In the genomic region with DNA sequence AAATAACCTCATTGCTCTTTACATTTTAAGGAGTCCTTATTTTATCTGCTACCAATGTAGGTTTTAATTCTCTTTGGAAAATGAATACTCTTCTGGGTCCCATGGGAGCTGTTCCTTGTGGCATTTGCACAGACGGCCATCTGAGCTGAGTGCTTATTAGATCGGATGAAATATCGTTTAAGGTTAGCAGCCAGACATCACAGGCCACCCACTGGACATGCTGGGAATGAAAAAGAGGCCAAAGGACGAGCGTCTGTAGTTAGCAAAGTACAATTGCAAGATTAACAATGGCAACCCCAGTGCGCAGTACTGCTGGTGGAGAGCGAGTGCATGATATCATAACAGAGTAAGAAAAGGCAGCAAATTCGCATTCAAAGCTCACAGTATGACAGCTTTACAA, we compare ENCODE assay signal across 19 cellular contexts. TPM values are rescaled to one million over a fixed set of nuclear protein-coding genes. Genes with fewer than 3 reads are reported as not detected.
DNase-seq lines count a peak whose midpoint lies in the region; ATAC-seq and TF ChIP-seq lines count a peak whose summit lies in the region.
"Had no signal": no experiment of that assay in that cellular context is flagged by ENCODE, and none has a peak within 500 bp of the region (broad histone marks: within the 10 kb centered on the region; RNA-seq: fewer than 3 reads in every experiment).

No MANE protein-coding gene starts in this region.

- H3K4me3 Mint-ChIP-seq in glutamatergic neuron (ENCODE audit: unreplicated experiment), result no peak overlapping the region
- H3K4me3 Mint-ChIP-seq: CD8-positive, alpha-beta memory T cell; T-helper 2 cell treated with Interferon-gamma antibody and Interleukin-4, amounts not matched to agents 5 μg/mL and 100 μg/mL, for 36 hours had no signal

- TF ChIP-seq CTCF in LNCaP clone FGC (IDR thresholded peaks at IDR 0.05; ENCODE audit: control insufficient read depth, extremely low read depth, insufficient read depth) (peak; percentile 25; the same call in 1 of the 2 replicates), glutamatergic neuron (IDR thresholded peaks at IDR 0.05; ENCODE audit: partially characterized antibody, unreplicated experiment) (peak; percentile 29)

- H3K36me3 Mint-ChIP-seq in glutamatergic neuron (ENCODE audit: unreplicated experiment), result no peaks in the 10 kb centered on the region
- H3K36me3 Mint-ChIP-seq: CD8-positive, alpha-beta memory T cell had no signal

- no peak overlapping the region for H3K27ac Mint-ChIP-seq in glutamatergic neuron (ENCODE audit: unreplicated experiment)
- H3K27ac Mint-ChIP-seq: CD8-positive, alpha-beta memory T cell; T-helper 2 cell treated with Interferon-gamma antibody and Interleukin-4, amounts not matched to agents 5 μg/mL and 100 μg/mL, for 36 hours had no signal

- no peak for ATAC-seq in Right ventricle myocardium superior (ENCODE audit: poor library complexity)
- no peak for ATAC-seq in GM21526 (IDR thresholded peaks at IDR 0.05; ENCODE audit: low FRiP score, unreplicated experiment)
- ATAC-seq in HG02623 (IDR thresholded peaks at IDR 0.05; ENCODE audit: unreplicated experiment), result no peak

- no peaks in the 10 kb centered on the region for H3K4me1 Mint-ChIP-seq in glutamatergic neuron (ENCODE audit: low read depth, unreplicated experiment)
- H3K4me1 Mint-ChIP-seq: CD8-positive, alpha-beta memory T cell had no signal

- intact Hi-C loops in Right ventricle myocardium superior (cut with DNase I), result loop anchor here (10.0 kb wide), 1 partner anchor 79 kb away; no protein-coding TSS in a partner anchor

- H3K4me3 ChIP-seq in LNCaP clone FGC (ENCODE audit: low read depth, low read length), result no peak overlapping the region
- H3K4me3 ChIP-seq: BLaER1 treated with 17β-estradiol and CSF1 and Interleukin-3, amounts not matched to agents 10 nM and 100 nM; MG63; PC-9; SJSA1 had no signal

- H3K27me3 Mint-ChIP-seq in glutamatergic neuron (ENCODE audit: unreplicated experiment), result peaks cover 2% of the 10 kb centered on the region

- no peaks in the 10 kb centered on the region for H3K9me3 Mint-ChIP-seq in glutamatergic neuron (ENCODE audit: unreplicated experiment)
- H3K9me3 Mint-ChIP-seq: CD8-positive, alpha-beta memory T cell; T-helper 2 cell treated with Interferon-gamma antibody and Interleukin-4, amounts not matched to agents 5 μg/mL and 100 μg/mL, for 36 hours had no signal

- DNase-seq in NCI-H2171 treated with DMSO at 0.1 percent for 48 hours (lab: John Stamatoyannopoulos, UW), result peak; percentile 28
- no peak for DNase-seq in NCI-H2171 (lab: John Stamatoyannopoulos, UW)
- DNase-seq in LNCaP clone FGC (ENCODE audit: low read depth), result no peak
- peak; percentile 10 for DNase-seq in RPMI7951 (ENCODE audit: low read depth)
- peak; percentile 29 for DNase-seq in glutamatergic neuron
- DNase-seq in Right ventricle myocardium superior, result no peak
- DNase-seq: CD8-positive, alpha-beta memory T cell; DMS79 treated with DMSO at 0.1 percent for 48 hours; MG63; NCI-H1048; NCI-H146; NCI-H2029 treated with DMSO at 0.1 percent for 48 hours; NCI-H226; PC-9 had no signal

RNA-seq across cellular contexts. Expression of a gene that starts 28.4 kb away (rescaled TPM):
- 2.9 and 3.8 TPM in 2 replicates for total RNA-seq in RPMI7951 (2014; rRNA removed; shearing (Covaris generic))
- total RNA-seq in glutamatergic neuron (ENCODE audit: unreplicated experiment) (50.4 TPM), Right ventricle myocardium superior (4.7 TPM)
- total RNA-seq: CD8-positive, alpha-beta memory T cell had no signal

Comparison
In these comparisons a context has a peak if more than half of its experiments do, and no peak if none do; other contexts are left out.
1. DNase-seq: peak in NCI-H2171 treated with DMSO at 0.1 percent for 48 hours (single experiment), RPMI7951 (single experiment) and glutamatergic neuron (single experiment); none in NCI-H2171 (single experiment), LNCaP clone FGC (single experiment) and Right ventricle myocardium superior (single experiment).